Comparison of ENCODE assay signal across 24 cellular contexts in the genomic region with DNA sequence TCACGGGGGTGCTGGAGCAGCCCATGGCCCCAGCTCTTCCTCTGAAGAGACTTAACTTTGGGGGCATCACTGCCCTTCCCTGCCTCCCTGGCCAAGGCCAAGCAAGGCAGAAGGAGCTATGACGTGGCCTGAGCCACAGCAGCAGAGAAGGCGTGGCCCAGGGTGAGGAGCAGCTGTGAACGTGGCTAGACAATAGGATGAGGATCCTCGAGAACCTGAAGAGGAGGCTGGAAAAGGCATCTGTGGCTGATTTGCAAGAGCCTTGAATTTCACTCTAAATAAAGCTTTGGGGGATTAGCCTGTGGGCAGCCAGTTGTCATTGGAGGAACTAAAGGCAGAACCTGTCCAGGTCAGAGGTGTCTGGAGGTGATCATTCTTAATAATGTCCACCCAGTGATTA.
"Had no signal": no experiment of that assay in that cellular context is flagged by ENCODE, and none has a peak within 500 bp of the region (broad histone marks: within the 10 kb centered on the region; RNA-seq: fewer than 3 reads in every experiment).

No MANE protein-coding gene starts in this region.

- H3K4me1 ChIP-seq: adrenal gland, ascending aorta, foreskin keratinocyte, lower lobe of right lung, thyroid gland, upper lobe of right lung had no signal

- ATAC-seq: activated T-cell treated with anti-CD3 and anti-CD28 coated beads, Interleukin-2, amount 50 U/mL, for 4 hours; foreskin keratinocyte; left lobe of liver; naive thymus-derived CD4-positive, alpha-beta T cell; stimulated activated naive CD8-positive, alpha-beta T cell treated with anti-CD3 and anti-CD28 coated beads, Interleukin-15, Interleukin-2, amounts not matched to agents 100 U/mL and 50 U/mL, for 24 hours had no signal

- H3K9me3 ChIP-seq: adrenal gland, ascending aorta, lower lobe of right lung, sigmoid colon, thyroid gland, upper lobe of right lung had no signal

- H3K27ac ChIP-seq: adrenal gland, ascending aorta, brain microvascular endothelial cell, foreskin keratinocyte, hepatocyte, lower lobe of right lung, sigmoid colon, thyroid gland, upper lobe of right lung, VCaP had no signal

- H3K27me3 ChIP-seq: adrenal gland, ascending aorta, brain microvascular endothelial cell, foreskin keratinocyte, hepatocyte, sigmoid colon, thyroid gland, upper lobe of right lung had no signal

- H3K4me3 ChIP-seq: adrenal gland, ascending aorta, hepatocyte, lower lobe of right lung, sigmoid colon, thyroid gland, upper lobe of right lung had no signal

- DNase-seq: activated CD4-positive, CD25-positive, alpha-beta regulatory T cell treated with anti-CD3 and anti-CD28 coated beads, Interleukin-2, amount 50 U/mL, for 72 hours; activated naive CD4-positive, alpha-beta T cell; activated T-cell treated with anti-CD3 and anti-CD28 coated beads, Interleukin-2, amount 50 U/mL, for 4 hours; adrenal gland; brain microvascular endothelial cell; central memory CD4-positive, alpha-beta T cell; dermis blood vessel endothelial cell; effector CD8-positive, alpha-beta T cell; erythroblast; foreskin keratinocyte; glutamatergic neuron; immature natural killer cell; lower lobe of right lung; naive thymus-derived CD4-positive, alpha-beta T cell; posterior cingulate gyrus; sigmoid colon; stimulated activated CD4-positive, alpha-beta T cell treated with anti-CD3 and anti-CD28 coated beads, Interleukin-4, amount 100 ng/mL, for 1 hour; stimulated activated naive CD8-positive, alpha-beta T cell treated with anti-CD3 and anti-CD28 coated beads, Interleukin-15, Interleukin-2, amounts not matched to agents 100 U/mL and 50 U/mL, for 24 hours; thyroid gland; upper lobe of right lung had no signal

- H3K36me3 ChIP-seq: adrenal gland, ascending aorta, brain microvascular endothelial cell, lower lobe of right lung, sigmoid colon, thyroid gland, upper lobe of right lung had no signal
